ENCODE assay signal across 24 cellular contexts in the genomic region with DNA sequence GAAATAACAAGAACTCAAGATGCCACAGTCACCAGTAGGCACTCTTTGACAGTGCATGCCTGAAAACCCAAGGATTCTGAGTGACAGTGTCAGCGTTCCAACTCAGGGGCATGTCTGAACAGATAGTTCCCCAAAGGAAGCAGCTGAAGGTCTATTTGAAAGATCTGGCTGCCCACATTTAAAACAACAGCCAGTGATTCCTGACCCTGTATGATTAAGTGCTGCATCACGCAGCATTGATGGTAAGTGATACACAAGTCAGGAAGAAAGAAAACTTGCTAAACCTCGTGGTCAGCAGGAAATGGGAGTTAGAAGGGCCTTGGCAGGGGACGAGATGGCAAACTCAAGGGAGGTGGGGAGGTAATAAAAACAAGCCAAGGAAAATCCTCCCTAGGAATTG.
DNase-seq lines count a peak whose midpoint lies in the region; FAIRE-seq lines count a peak whose summit lies in the region.
"Had no signal": no experiment of that assay in that cellular context is flagged by ENCODE, and none has a peak within 500 bp of the region (broad histone marks: within the 10 kb centered on the region; RNA-seq: fewer than 3 reads in every experiment).

No MANE protein-coding gene starts in this region.

- peak; percentile 8 for DNase-seq in HTR-8/SVneo (ENCODE audit: insufficient read length, low spot score)
- DNase-seq in RKO (ENCODE audit: low spot score) = peak; percentile 5
- DNase-seq in astrocyte of the hippocampus (ENCODE audit: low read depth, low spot score) = peak; percentile 12
- peak; percentile 9 for DNase-seq in kidney glomerular epithelial cell (lab: John Stamatoyannopoulos, UW)
- no peak for DNase-seq in stimulated activated naive CD4-positive, alpha-beta T cell (lab: John Stamatoyannopoulos, UW)
- no peak for DNase-seq in NCI-H2171 (lab: John Stamatoyannopoulos, UW)
- DNase-seq in activated gamma-delta T cell treated with Interleukin-2 at 50 U/mL for 16 hours = no peak
- no peak for DNase-seq in NCI-H1694 treated with DMSO at 0.1 percent for 48 hours (lab: John Stamatoyannopoulos, UW)
- DNase-seq: AML-193; CD4-positive, alpha-beta memory T cell; COR-L47; DMS53; Kasumi-1; NCI-H1417; NCI-H1694; NCI-H2081 treated with DMSO at 0.1 percent for 48 hours; NCI-H446; NCI-H524 treated with DMSO at 0.1 percent for 48 hours; NCI-H774; SHP77 had no signal

- FAIRE-seq in HTR-8/SVneo (lab: Jason Lieb, UNC) = no peak
- FAIRE-seq: A204.1, GM18507, HepG2, RCC 7860 had no signal

Comparison
In these comparisons a context has a peak if more than half of its experiments do, and no peak if none do; other contexts are left out.
1. DNase-seq: peak in HTR-8/SVneo (single experiment), RKO (single experiment), astrocyte of the hippocampus (single experiment) and kidney glomerular epithelial cell (single experiment); none in stimulated activated naive CD4-positive, alpha-beta T cell (0 of 6), NCI-H2171 (single experiment), activated gamma-delta T cell treated with Interleukin-2 at 50 U/mL for 16 hours (single experiment) and NCI-H1694 treated with DMSO at 0.1 percent for 48 hours (single experiment).